ENCODE assay signal across 17 cellular contexts in the genomic region with DNA sequence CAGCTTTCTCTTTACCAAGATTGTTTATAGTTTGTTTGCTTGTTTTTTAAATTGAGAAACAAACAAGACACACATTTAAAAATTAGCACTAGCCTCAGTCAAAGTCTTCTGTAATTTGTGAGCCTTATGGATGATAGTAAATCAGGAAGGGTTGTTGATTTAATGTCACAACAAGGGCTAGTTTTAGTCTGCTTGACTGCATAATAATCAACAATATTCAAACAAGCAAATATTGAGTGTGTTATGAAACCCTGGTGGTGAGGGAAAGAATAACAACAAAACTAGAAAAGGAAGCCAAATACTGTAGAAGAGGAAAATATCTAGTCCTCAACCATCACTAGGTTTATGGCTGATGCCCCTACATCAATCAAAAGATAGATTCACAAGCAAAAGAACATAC.
DNase-seq lines count a peak whose midpoint lies in the region; ATAC-seq, FAIRE-seq and TF ChIP-seq lines count a peak whose summit lies in the region.
"Had no signal": no experiment of that assay in that cellular context is flagged by ENCODE, and none has a peak within 500 bp of the region (broad histone marks: within the 10 kb centered on the region; RNA-seq: fewer than 3 reads in every experiment).

No MANE protein-coding gene starts in this region.

- no peaks in the 10 kb centered on the region for H3K79me2 ChIP-seq in SK-N-SH (ENCODE audit: insufficient read depth)
- H3K79me2 ChIP-seq in KMS-11 (ENCODE audit: insufficient read depth, low read depth): no peaks in the 10 kb centered on the region
- no peaks in the 10 kb centered on the region for H3K79me2 ChIP-seq in Karpas-422 (ENCODE audit: low read length)

- H3K27ac Mint-ChIP-seq in progenitor cell of endocrine pancreas: no peak overlapping the region

- H3K4me3 Mint-ChIP-seq in progenitor cell of endocrine pancreas (ENCODE audit: low read depth): no peak overlapping the region

- TF ChIP-seq CTCF in SK-N-SH (IDR thresholded peaks at IDR 0.05) (peak; percentile 46), KMS-11 (conservative IDR thresholded peaks at IDR 0.05; ENCODE audit: low read depth, low read length) (peak; percentile 21; the same call in 1 of the 2 replicates), bronchial epithelial cell (IDR thresholded peaks at IDR 0.05; ENCODE audit: insufficient read depth, low read length, severe bottlenecking) (peak; percentile 11), progenitor cell of endocrine pancreas (IDR thresholded peaks at IDR 0.05; ENCODE audit: unreplicated experiment) (peak; percentile 41), pancreas (IDR thresholded peaks at IDR 0.05) (no peak)

- H3K9me3 Mint-ChIP-seq in progenitor cell of endocrine pancreas (ENCODE audit: low read depth): no peaks in the 10 kb centered on the region

- H3K9ac ChIP-seq in SK-N-SH (no peak overlapping the region), KMS-11 (no peak overlapping the region), Karpas-422 (ENCODE audit: low read length) (no peak overlapping the region)

- H3F3A ChIP-seq in SK-N-SH (replicated peaks; ENCODE audit: insufficient read depth): no peaks in the 10 kb centered on the region

- intact Hi-C loops in pancreas (cut with DNase I): no loop called here

- H3K27me3 Mint-ChIP-seq in progenitor cell of endocrine pancreas: no peaks in the 10 kb centered on the region

- no peaks in the 10 kb centered on the region for H3K9me2 ChIP-seq in SK-N-SH
- H3K9me2 ChIP-seq in Karpas-422 (replicated peaks; ENCODE audit: insufficient read depth, low read length): no peaks in the 10 kb centered on the region

- CTCF ChIA-PET in SK-N-SH (lab: Yijun Ruan, JAX): interaction anchor here (0.8 kb wide), 2 partner anchors 8 to 189 kb away, joined by 3 to 4 read pairs; no protein-coding TSS in a partner anchor

- no peaks in the 10 kb centered on the region for H3K9me3 ChIP-seq in SK-N-SH
- no peaks in the 10 kb centered on the region for H3K9me3 ChIP-seq in Karpas-422 (ENCODE audit: low read length)
- H3K9me3 ChIP-seq in pancreas: no peaks in the 10 kb centered on the region
- H3K9me3 ChIP-seq: ascending aorta, gastroesophageal sphincter, tibial artery had no signal

- H4K20me1 ChIP-seq in SK-N-SH (ENCODE audit: insufficient read depth) (no peaks in the 10 kb centered on the region), KMS-11 (ENCODE audit: insufficient read depth) (no peaks in the 10 kb centered on the region), Karpas-422 (ENCODE audit: insufficient read depth, low read depth, low read length) (no peaks in the 10 kb centered on the region)

- no peak overlapping the region for H3K4me3 ChIP-seq in SK-N-SH (ENCODE audit: low read depth in 2 of 2, low read length in 1 of 2)
- no peak overlapping the region for H3K4me3 ChIP-seq in KMS-11 (IDR thresholded peaks at IDR 0.05; ENCODE audit: insufficient read depth, low read depth, low read length)
- H3K4me3 ChIP-seq in bronchial epithelial cell (ENCODE audit: low read depth, low read length): no peak overlapping the region
- no peak overlapping the region for H3K4me3 ChIP-seq in Karpas-422 (ENCODE audit: low read length)
- no peak overlapping the region for H3K4me3 ChIP-seq in pancreas
- H3K4me3 ChIP-seq: ascending aorta, gastroesophageal sphincter, tibial artery had no signal

- POLR2A ChIA-PET in SK-N-SH (lab: Yijun Ruan, JAX): no interaction called here

- H2AFZ ChIP-seq in SK-N-SH (ENCODE audit: low read depth) (no peak overlapping the region), KMS-11 (ENCODE audit: low read depth) (no peak overlapping the region), Karpas-422 (ENCODE audit: low read length) (no peak overlapping the region)

- no peak for TF ChIP-seq EP300 in SK-N-SH (IDR thresholded peaks at IDR 0.05; ENCODE audit: borderline replicate concordance in 1 of 2, low read depth in 1 of 2, low read length in 1 of 2)

- H3K4me2 ChIP-seq in SK-N-SH: no peak overlapping the region
- no peak overlapping the region for H3K4me2 ChIP-seq in KMS-11
- H3K4me2 ChIP-seq in Karpas-422 (ENCODE audit: low read depth, low read length, poor library complexity, severe bottlenecking): no peak overlapping the region

- no peak for TF ChIP-seq RAD21 in SK-N-SH (IDR thresholded peaks at IDR 0.05; ENCODE audit: low read length)

- H3K27me3 ChIP-seq in SK-N-SH (ENCODE audit: insufficient read depth) (no peaks in the 10 kb centered on the region), KMS-11 (ENCODE audit: insufficient read depth, low read depth) (no peaks in the 10 kb centered on the region; the same call in 1 of the 2 replicates), bronchial epithelial cell (ENCODE audit: control insufficient read depth, insufficient read depth, low read length) (no peaks in the 10 kb centered on the region), Karpas-422 (ENCODE audit: low read length) (no peaks in the 10 kb centered on the region), pancreas (no peaks in the 10 kb centered on the region)
- H3K27me3 ChIP-seq: ascending aorta, tibial artery had no signal

- no peaks in the 10 kb centered on the region for H3K36me3 ChIP-seq in SK-N-SH (replicated peaks in 1 of 2; ENCODE audit: control insufficient read depth in 1 of 2, insufficient read depth in 2 of 2, low read length in 1 of 2)
- no peaks in the 10 kb centered on the region for H3K36me3 ChIP-seq in KMS-11 (ENCODE audit: insufficient read depth)
- H3K36me3 ChIP-seq in bronchial epithelial cell (ENCODE audit: control insufficient read depth, insufficient read depth, low read length): no peaks in the 10 kb centered on the region
- no peaks in the 10 kb centered on the region for H3K36me3 ChIP-seq in Karpas-422 (ENCODE audit: insufficient read depth, low read length)
- H3K36me3 ChIP-seq in pancreas: no peaks in the 10 kb centered on the region
- H3K36me3 ChIP-seq: ascending aorta, gastroesophageal sphincter, tibial artery had no signal

- H3K4me1 ChIP-seq in SK-N-SH (ENCODE audit: control insufficient read depth in 1 of 2, insufficient read depth in 2 of 2, low read depth in 1 of 2, low read length in 1 of 2): no peaks in the 10 kb centered on the region; a peak in 2 of 4 replicates
- no peaks in the 10 kb centered on the region for H3K4me1 ChIP-seq in KMS-11 (ENCODE audit: low read depth, poor library complexity, severe bottlenecking)
- H3K4me1 ChIP-seq in Karpas-422 (ENCODE audit: low read length): no peaks in the 10 kb centered on the region
- H3K4me1 ChIP-seq in pancreas: peaks cover 24 to 32% (median 28%) of the 10 kb centered on the region in 3 donors

- no peaks in the 10 kb centered on the region for H3K4me1 Mint-ChIP-seq in progenitor cell of endocrine pancreas (ENCODE audit: low read depth)

- no peaks in the 10 kb centered on the region for H3K36me3 Mint-ChIP-seq in progenitor cell of endocrine pancreas (ENCODE audit: insufficient read depth)

- H3K27ac ChIP-seq in SK-N-SH (ENCODE audit: low read depth in 2 of 2, low read length in 1 of 2) (no peak overlapping the region), KMS-11 (no peak overlapping the region), Karpas-422 (ENCODE audit: low read length) (no peak overlapping the region), pancreas (no peak overlapping the region)
- H3K27ac ChIP-seq: gastroesophageal sphincter had no signal

- no peak for DNase-seq in SK-N-SH
- no peak for DNase-seq in bronchial epithelial cell (ENCODE audit: low read depth)
- no peak for DNase-seq in progenitor cell of endocrine pancreas (ENCODE audit: low spot score, unreplicated experiment)
- no peak for DNase-seq in NK-92 (lab: John Stamatoyannopoulos, UW; ENCODE audit: unreplicated experiment)
- DNase-seq in Karpas-422: no peak
- DNase-seq in pancreas: no peak
- DNase-seq: activated CD4-positive, alpha-beta T cell treated with anti-CD3 and anti-CD28 coated beads, Interleukin-2, amount 50 U/mL, for 1 hour; DMS79 treated with DMSO at 0.1 percent for 48 hours; GOT3; posterior cingulate gyrus; T-helper 9 cell; tibial artery had no signal

- FAIRE-seq in bronchial epithelial cell (lab: Jason Lieb, UNC): no peak
- no peak for FAIRE-seq in pancreas (lab: Jason Lieb, UNC)
- FAIRE-seq: RCC 7860 had no signal

- ATAC-seq in SK-N-SH treated with all-trans-retinoic acid at 6 μM for 48 hours: no peak
- no peak for ATAC-seq in pancreas
- ATAC-seq: gastroesophageal sphincter had no signal

TF ChIP-seq in SK-N-SH, 30 proteins besides CTCF, POLR2A, EP300 and RAD21 (continues in another document):
- TF ChIP-seq GABPA (IDR thresholded peaks at IDR 0.05; ENCODE audit: low read depth) (no peak), RXRA (IDR thresholded peaks at IDR 0.05; ENCODE audit: borderline replicate concordance, low read depth) (no peak)

TF ChIP-seq in SK-N-SH treated with all-trans-retinoic acid at 6 μM for 48 hours, 23 proteins besides CTCF, POLR2A, EP300 and RAD21 (continues in another document):
- TF ChIP-seq ARNTL (CRISPR knock-in tag; IDR thresholded peaks at IDR 0.05; ENCODE audit: borderline replicate concordance, low read depth) (no peak), ZNF70 (CRISPR knock-in tag; IDR thresholded peaks at IDR 0.05) (no peak), ZC3H10 (CRISPR knock-in tag; IDR thresholded peaks at IDR 0.05) (no peak), ZNF8 (CRISPR knock-in tag; IDR thresholded peaks at IDR 0.05) (no peak), TCF4 (CRISPR knock-in tag; IDR thresholded peaks at IDR 0.05; ENCODE audit: borderline replicate concordance) (no peak), ISL1 (CRISPR knock-in tag; IDR thresholded peaks at IDR 0.05) (no peak), SNAI2 (CRISPR knock-in tag; IDR thresholded peaks at IDR 0.05) (no peak), RARB (CRISPR knock-in tag; IDR thresholded peaks at IDR 0.05) (no peak)
- TF ChIP-seq, protein P1, sequence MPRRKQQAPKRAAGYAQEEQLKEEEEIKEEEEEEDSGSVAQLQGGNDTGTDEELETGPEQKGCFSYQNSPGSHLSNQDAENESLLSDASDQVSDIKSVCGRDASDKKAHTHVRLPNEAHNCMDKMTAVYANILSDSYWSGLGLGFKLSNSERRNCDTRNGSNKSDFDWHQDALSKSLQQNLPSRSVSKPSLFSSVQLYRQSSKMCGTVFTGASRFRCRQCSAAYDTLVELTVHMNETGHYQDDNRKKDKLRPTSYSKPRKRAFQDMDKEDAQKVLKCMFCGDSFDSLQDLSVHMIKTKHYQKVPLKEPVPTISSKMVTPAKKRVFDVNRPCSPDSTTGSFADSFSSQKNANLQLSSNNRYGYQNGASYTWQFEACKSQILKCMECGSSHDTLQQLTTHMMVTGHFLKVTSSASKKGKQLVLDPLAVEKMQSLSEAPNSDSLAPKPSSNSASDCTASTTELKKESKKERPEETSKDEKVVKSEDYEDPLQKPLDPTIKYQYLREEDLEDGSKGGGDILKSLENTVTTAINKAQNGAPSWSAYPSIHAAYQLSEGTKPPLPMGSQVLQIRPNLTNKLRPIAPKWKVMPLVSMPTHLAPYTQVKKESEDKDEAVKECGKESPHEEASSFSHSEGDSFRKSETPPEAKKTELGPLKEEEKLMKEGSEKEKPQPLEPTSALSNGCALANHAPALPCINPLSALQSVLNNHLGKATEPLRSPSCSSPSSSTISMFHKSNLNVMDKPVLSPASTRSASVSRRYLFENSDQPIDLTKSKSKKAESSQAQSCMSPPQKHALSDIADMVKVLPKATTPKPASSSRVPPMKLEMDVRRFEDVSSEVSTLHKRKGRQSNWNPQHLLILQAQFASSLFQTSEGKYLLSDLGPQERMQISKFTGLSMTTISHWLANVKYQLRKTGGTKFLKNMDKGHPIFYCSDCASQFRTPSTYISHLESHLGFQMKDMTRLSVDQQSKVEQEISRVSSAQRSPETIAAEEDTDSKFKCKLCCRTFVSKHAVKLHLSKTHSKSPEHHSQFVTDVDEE (CRISPR knock-in tag; IDR thresholded peaks at IDR 0.05): no peak

Comparison
In these comparisons a context has a peak if more than half of its experiments do, and no peak if none do; other contexts are left out.
1. CTCF ChIP-seq: peak in SK-N-SH (single experiment), KMS-11 (single experiment), bronchial epithelial cell (single experiment) and progenitor cell of endocrine pancreas (single experiment); none in pancreas (0 of 4).